Comparison of ENCODE assay signal across 9 cellular contexts in genomic region chr14:52238682-52239081, GRCh38. TPM values are rescaled to one million over a fixed set of nuclear protein-coding genes. Genes with fewer than 3 reads are reported as not detected.
"Had no signal": no experiment of that assay in that cellular context is flagged by ENCODE, and none has a peak within 500 bp of the region (broad histone marks: within the 10 kb centered on the region; RNA-seq: fewer than 3 reads in every experiment).

No MANE protein-coding gene starts in this region.

- H3K27ac ChIP-seq: HL-60 had no signal

- H3K36me3 Mint-ChIP-seq: IgD-negative memory B cell had no signal

- H3K9me3 Mint-ChIP-seq: IgD-negative memory B cell had no signal

- ATAC-seq: HepG2, K562 had no signal

- DNase-seq: IMR-90, KBM-7, KG1 had no signal

- H3K4me3 Mint-ChIP-seq: IgD-negative memory B cell had no signal

- H3K27ac Mint-ChIP-seq: IgD-negative memory B cell had no signal

- H3K4me3 ChIP-seq: K562 had no signal

RNA-seq across cellular contexts. Expression of gene PTGDR, which starts 28.8 kb away (rescaled TPM):
- total RNA-seq: HepG2, HT-29, HT1080, IMR-90, K562 had no signal
- polyA plus RNA-seq: HepG2, IMR-90, K562 had no signal
